Comparison of ENCODE assay signal across 10 cellular contexts in genomic region chr21:30623362-30623761, GRCh38. TPM values are rescaled to one million over a fixed set of nuclear protein-coding genes. Genes with fewer than 3 reads are reported as not detected.
"Had no signal": no experiment of that assay in that cellular context is flagged by ENCODE, and none has a peak within 500 bp of the region (broad histone marks: within the 10 kb centered on the region; RNA-seq: fewer than 3 reads in every experiment).

No MANE protein-coding gene starts in this region.

- H3K9ac ChIP-seq: GM23248 had no signal

- H3K4me3 ChIP-seq: GM23248, HAP-1 had no signal

- DNase-seq: GM23248, GOT3, H7, HFFc6 had no signal

- H2AFZ ChIP-seq: GM23248 had no signal

- H3K27ac ChIP-seq: GM23248, HL-60 had no signal

- ATAC-seq: HCT116, HepG2 had no signal

- H3K36me3 ChIP-seq: HAP-1 had no signal

- H3K9me3 ChIP-seq: HAP-1 had no signal

- H3K4me1 ChIP-seq: HAP-1 had no signal

- FAIRE-seq: HepG2 had no signal

RNA-seq across cellular contexts. Expression of gene KRTAP20-4, which starts 2.9 kb away (rescaled TPM):
- total RNA-seq: GM23248, H4, H7, HepG2, HFFc6, HT1080 had no signal

RNA-seq across cellular contexts. Expression of gene KRTAP20-1, which starts 7.1 kb away (rescaled TPM):
- total RNA-seq: GM23248, H4, H7, HepG2, HFFc6, HT1080 had no signal

RNA-seq across cellular contexts. Expression of gene KRTAP6-1, which starts 9.6 kb away (rescaled TPM):
- total RNA-seq: GM23248, H4, H7, HepG2, HFFc6, HT1080 had no signal

RNA-seq across cellular contexts. Expression of gene KRTAP20-2, which starts 11.6 kb away (rescaled TPM):
- total RNA-seq: GM23248, H4, H7, HepG2, HFFc6, HT1080 had no signal

RNA-seq across cellular contexts. Expression of gene KRTAP20-3, which starts 19.3 kb away (rescaled TPM):
- total RNA-seq: GM23248, H4, H7, HepG2, HFFc6, HT1080 had no signal
